9 cellular contexts compared by ENCODE assay signal in the genomic region with DNA sequence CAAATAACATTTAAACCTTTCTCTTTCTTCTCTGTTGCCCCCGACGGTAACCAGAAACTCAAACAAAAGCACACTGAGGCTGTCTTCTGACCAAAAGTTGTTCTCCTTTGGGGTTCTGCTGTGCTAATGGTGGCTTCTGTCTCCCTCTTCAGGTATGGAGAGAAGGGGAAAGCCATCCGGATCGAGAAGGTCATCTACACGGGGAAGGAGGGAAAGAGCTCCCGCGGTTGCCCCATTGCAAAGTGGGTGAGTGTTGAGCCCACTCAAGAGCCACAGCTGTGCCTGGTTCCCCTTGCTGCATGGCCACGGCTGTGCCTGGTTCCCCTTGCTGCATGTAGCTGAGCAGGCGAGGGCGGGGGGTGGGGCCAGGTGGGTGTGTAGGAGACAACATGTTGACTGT.
DNase-seq lines count a peak whose midpoint lies in the region; ATAC-seq and TF ChIP-seq lines count a peak whose summit lies in the region.
"Had no signal": no experiment of that assay in that cellular context is flagged by ENCODE, and none has a peak within 500 bp of the region (broad histone marks: within the 10 kb centered on the region; RNA-seq: fewer than 3 reads in every experiment).

No MANE protein-coding gene starts in this region.

- peak; percentile 32 for ATAC-seq in GM18873 (IDR thresholded peaks at IDR 0.05; ENCODE audit: low FRiP score, unreplicated experiment)
- ATAC-seq in HG02678 (IDR thresholded peaks at IDR 0.05; ENCODE audit: unreplicated experiment), result peak; percentile 13
- peak; percentile 28 for ATAC-seq in activated B cell treated with CpG ODN at 0.5 μM for 24 hours (ENCODE audit: low read depth)

- POLR2A ChIA-PET in activated B cell treated with CpG ODN at 0.5 μM for 24 hours (lab: Charles Lee), result interaction anchor here (0.5 to 1.5 kb wide), 9 partner anchors 40 to 186 kb away, joined by 3 to 5 read pairs (median 4); a partner anchor contains a TSS

- no peak for DNase-seq in activated B cell treated with CpG ODN at 0.5 μM for 24 hours
- no peak for DNase-seq in retinal pigment epithelial cell (ENCODE audit: low read depth)
- no peak for DNase-seq in SIG-M5 (lab: John Stamatoyannopoulos, UW)
- DNase-seq in stimulated activated CD4-positive, alpha-beta T cell treated with anti-CD3 and anti-CD28 coated beads, Interleukin-4, amount 100 ng/mL, for 4 hours, result no peak
- DNase-seq in stimulated activated CD4-positive, alpha-beta T cell treated with anti-CD3 and anti-CD28 coated beads, Interleukin-2, amount 100 ng/mL, for 48 hours, result no peak
- DNase-seq: activated naive CD8-positive, alpha-beta T cell treated with anti-CD3 and anti-CD28 coated beads, Interleukin-2, amount 10 ng/mL, durations not matched to agents 7 days and 5 days; SHP77 treated with DMSO at 0.1 percent for 48 hours had no signal

- intact Hi-C loops in activated B cell treated with CpG ODN at 0.5 μM for 24 hours (cut with micrococcal nuclease), result loop anchor here (1.0 to 2.0 kb wide), 4 partner anchors 48 to 256 kb away; no protein-coding TSS in a partner anchor

- no peak overlapping the region for H3K4me3 ChIP-seq in retinal pigment epithelial cell (ENCODE audit: low read length)

- no peak overlapping the region for H3K4me3 Mint-ChIP-seq in activated B cell treated with CpG ODN at 0.5 μM for 24 hours
- H3K4me3 Mint-ChIP-seq: activated naive CD8-positive, alpha-beta T cell treated with anti-CD3 and anti-CD28 coated beads, Interleukin-2, amount 10 ng/mL, durations not matched to agents 7 days and 5 days had no signal

- peaks cover 22% of the 10 kb centered on the region for H3K4me1 Mint-ChIP-seq in activated B cell treated with CpG ODN at 0.5 μM for 24 hours

- H3K9me3 Mint-ChIP-seq in activated B cell treated with CpG ODN at 0.5 μM for 24 hours, result no peaks in the 10 kb centered on the region
- H3K9me3 Mint-ChIP-seq: activated naive CD8-positive, alpha-beta T cell treated with anti-CD3 and anti-CD28 coated beads, Interleukin-2, amount 10 ng/mL, durations not matched to agents 7 days and 5 days had no signal

- peaks cover 83% of the 10 kb centered on the region for H3K36me3 Mint-ChIP-seq in activated B cell treated with CpG ODN at 0.5 μM for 24 hours (ENCODE audit: low read depth)

- TF ChIP-seq CTCF in activated B cell treated with CpG ODN at 0.5 μM for 24 hours (IDR thresholded peaks at IDR 0.05), result no peak
- peak; percentile 26 for TF ChIP-seq CTCF in retinal pigment epithelial cell (conservative IDR thresholded peaks at IDR 0.05; ENCODE audit: low read depth, low read length)

- CTCF ChIA-PET in activated B cell treated with CpG ODN at 0.5 μM for 24 hours (lab: Charles Lee), result interaction anchor here (0.8 to 2.0 kb wide), 7 partner anchors 48 to 257 kb away, joined by 3 to 13 read pairs (median 3); no protein-coding TSS in a partner anchor

- no peaks in the 10 kb centered on the region for H3K27me3 Mint-ChIP-seq in activated B cell treated with CpG ODN at 0.5 μM for 24 hours
- H3K27me3 Mint-ChIP-seq: activated naive CD8-positive, alpha-beta T cell treated with anti-CD3 and anti-CD28 coated beads, Interleukin-2, amount 10 ng/mL, durations not matched to agents 7 days and 5 days had no signal

- H3K27ac Mint-ChIP-seq in activated B cell treated with CpG ODN at 0.5 μM for 24 hours, result peak overlapping the region; percentile 67
